28 cellular contexts compared by ENCODE assay signal in the genomic region with DNA sequence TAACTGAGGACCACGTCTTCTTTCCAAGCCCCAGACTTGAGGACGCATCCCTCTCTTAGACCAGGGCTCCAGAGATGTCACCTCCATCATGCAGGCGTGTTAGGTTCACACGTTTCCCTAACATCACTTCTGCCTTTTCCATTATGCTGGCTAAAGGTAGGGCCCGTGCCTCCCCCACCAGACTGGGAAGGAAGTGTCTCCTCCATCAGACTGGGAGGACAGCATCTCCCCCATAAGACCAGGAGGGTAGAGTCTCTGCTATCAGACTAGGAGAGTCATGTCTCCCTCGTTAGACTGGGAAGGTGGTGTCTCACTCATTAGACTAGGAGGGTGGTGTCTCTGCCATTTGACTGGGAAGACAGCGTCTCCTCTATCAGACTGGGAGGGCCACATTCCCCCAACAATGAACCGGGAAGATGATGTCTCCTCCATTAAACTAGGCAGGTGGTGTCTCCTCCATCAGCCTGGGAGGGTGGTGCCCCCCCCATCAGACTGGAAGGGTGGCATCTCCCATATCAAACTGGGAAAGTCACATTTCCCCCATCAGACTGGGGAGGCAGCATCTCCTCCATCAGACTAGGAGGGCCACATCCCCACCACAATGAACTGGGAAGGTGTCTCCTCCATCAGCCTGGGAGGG.
"Had no signal": no experiment of that assay in that cellular context is flagged by ENCODE, and none has a peak within 500 bp of the region (broad histone marks: within the 10 kb centered on the region; RNA-seq: fewer than 3 reads in every experiment).

No MANE protein-coding gene starts in this region.

- H3K9me3 ChIP-seq: SJCRH30, SK-N-SH had no signal

- H3K27ac Mint-ChIP-seq: activated CD4-positive, alpha-beta memory T cell treated with anti-CD3 and anti-CD28 coated beads for 36 hours; activated CD4-positive, alpha-beta T cell treated with anti-CD3 and anti-CD28 coated beads, Interleukin-2, amount 10 ng/mL, durations not matched to agents 7 days and 5 days; activated naive CD8-positive, alpha-beta T cell treated with anti-CD3 and anti-CD28 coated beads, Interleukin-2, amount 50 U/mL, for 24 hours; brain had no signal

- H3K4me3 ChIP-seq: cardiac muscle cell, SJCRH30 had no signal

- H3K4me1 Mint-ChIP-seq: activated CD4-positive, alpha-beta T cell treated with anti-CD3 and anti-CD28 coated beads, Interleukin-2, amount 10 ng/mL, durations not matched to agents 7 days and 5 days; activated naive CD8-positive, alpha-beta T cell treated with anti-CD3 and anti-CD28 coated beads, Interleukin-2, amount 50 U/mL, for 24 hours; brain had no signal

- FAIRE-seq: astrocyte had no signal

- H3K4me3 Mint-ChIP-seq: activated CD4-positive, alpha-beta memory T cell treated with anti-CD3 and anti-CD28 coated beads for 36 hours; activated CD4-positive, alpha-beta T cell treated with anti-CD3 and anti-CD28 coated beads, Interleukin-2, amount 10 ng/mL, durations not matched to agents 7 days and 5 days; activated naive CD8-positive, alpha-beta T cell treated with anti-CD3 and anti-CD28 coated beads, Interleukin-2, amount 50 U/mL, for 24 hours; activated T-cell treated with anti-CD3 and anti-CD28 coated beads, Interleukin-2, amount 50 U/mL, for 4 hours; brain had no signal

- ATAC-seq: activated naive CD4-positive, alpha-beta T cell treated with anti-CD3 and anti-CD28 coated beads, Interleukin-2, amount 50 U/mL, for 72 hours; activated naive CD8-positive, alpha-beta T cell treated with anti-CD3 and anti-CD28 coated beads, Interleukin-2, amount 50 U/mL, for 24 hours; activated T-cell treated with anti-CD3 and anti-CD28 coated beads, Interleukin-2, amount 50 U/mL, for 4 hours; Panc1 had no signal

- H3K27ac ChIP-seq: cardiac muscle cell, SJCRH30, VCaP had no signal

- H3K9me3 Mint-ChIP-seq: activated CD4-positive, alpha-beta memory T cell treated with anti-CD3 and anti-CD28 coated beads for 36 hours; activated CD4-positive, alpha-beta T cell treated with anti-CD3 and anti-CD28 coated beads, Interleukin-2, amount 10 ng/mL, durations not matched to agents 7 days and 5 days; activated naive CD4-positive, alpha-beta T cell treated with anti-CD3 and anti-CD28 coated beads, Interleukin-2, amount 50 U/mL, for 72 hours; activated naive CD8-positive, alpha-beta T cell treated with anti-CD3 and anti-CD28 coated beads, Interleukin-2, amount 50 U/mL, for 24 hours; activated T-cell treated with anti-CD3 and anti-CD28 coated beads, Interleukin-2, amount 50 U/mL, for 4 hours; brain had no signal

- H3K27me3 Mint-ChIP-seq: activated CD4-positive, alpha-beta T cell treated with anti-CD3 and anti-CD28 coated beads, Interleukin-2, amount 10 ng/mL, durations not matched to agents 7 days and 5 days; activated naive CD8-positive, alpha-beta T cell treated with anti-CD3 and anti-CD28 coated beads, Interleukin-2, amount 50 U/mL, for 24 hours; brain had no signal

- DNase-seq: activated CD4-positive, alpha-beta memory T cell treated with anti-CD3 and anti-CD28 coated beads for 36 hours; activated CD4-positive, alpha-beta T cell treated with anti-CD3 and anti-CD28 coated beads, Interleukin-2, amount 10 ng/mL, durations not matched to agents 7 days and 5 days; activated CD4-positive, CD25-positive, alpha-beta regulatory T cell; activated CD8-positive, alpha-beta memory T cell treated with anti-CD3 and anti-CD28 coated beads for 24 hours; activated effector memory CD4-positive, alpha-beta T cell treated with anti-CD3 and anti-CD28 coated beads, Interleukin-2, amount 50 U/mL, for 16 hours; activated naive CD4-positive, alpha-beta T cell treated with Interleukin-2 at 50 U/mL for 16 hours; activated naive CD8-positive, alpha-beta T cell treated with anti-CD3 and anti-CD28 coated beads, Interleukin-2, amount 50 U/mL, for 24 hours; activated T-cell treated with anti-CD3 and anti-CD28 coated beads, Interleukin-2, amount 50 U/mL, for 4 hours; amniotic stem cell; Karpas-422; MM.1S; NCI-H1105 treated with DMSO at 0.1 percent for 48 hours; NCI-H1436 treated with DMSO at 0.1 percent for 48 hours; NCI-H187 treated with DMSO at 0.1 percent for 48 hours; NCI-H226; NCI-H526 treated with DMSO at 0.1 percent for 48 hours; NCI-H82; Right ventricle myocardium superior; RPMI8226; SJCRH30; SK-N-SH; T-helper 1 cell had no signal

- H3K4me1 ChIP-seq: SJCRH30 had no signal

- H3K27me3 ChIP-seq: cardiac muscle cell, SJCRH30 had no signal

- H3K36me3 Mint-ChIP-seq: activated CD4-positive, alpha-beta memory T cell treated with anti-CD3 and anti-CD28 coated beads for 36 hours; activated naive CD4-positive, alpha-beta T cell treated with anti-CD3 and anti-CD28 coated beads, Interleukin-2, amount 50 U/mL, for 72 hours had no signal
